ENCODE assay signal across 13 cellular contexts in the genomic region with DNA sequence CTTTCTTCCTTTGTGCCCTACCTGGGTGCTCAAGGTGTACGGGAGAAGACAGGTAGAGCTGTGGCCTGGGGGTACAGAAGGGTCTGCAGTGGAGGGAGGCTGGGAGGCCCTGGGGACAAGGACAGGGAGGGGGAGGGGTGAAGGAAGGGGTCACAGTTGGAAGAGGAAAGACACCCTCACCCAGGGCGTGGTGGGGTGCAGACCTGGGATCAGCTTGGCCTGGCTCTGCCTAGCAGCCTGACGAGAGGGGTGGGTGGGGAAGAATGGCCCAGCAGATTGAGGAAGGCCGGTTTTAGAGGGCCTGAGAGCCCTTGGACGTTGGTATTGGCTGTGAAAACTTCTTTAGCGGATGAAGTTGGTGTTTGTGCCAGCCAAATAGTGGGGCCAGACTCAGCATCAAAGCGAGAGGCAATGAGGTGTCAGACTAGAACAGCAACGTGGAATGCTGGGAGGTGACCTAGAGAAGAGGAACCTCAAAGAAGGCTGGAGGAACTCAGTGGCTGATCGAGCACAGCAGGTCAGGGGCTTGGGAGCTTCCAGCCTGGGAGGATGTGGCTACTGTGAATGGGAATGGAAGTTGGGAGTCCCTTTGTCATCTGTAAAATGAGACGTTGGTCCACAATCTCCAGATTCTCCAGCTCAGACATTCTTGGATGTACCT. TPM values are rescaled to one million over a fixed set of nuclear protein-coding genes. Genes with fewer than 3 reads are reported as not detected.
DNase-seq lines count a peak whose midpoint lies in the region; ATAC-seq and TF ChIP-seq lines count a peak whose summit lies in the region.
"Had no signal": no experiment of that assay in that cellular context is flagged by ENCODE, and none has a peak within 500 bp of the region (broad histone marks: within the 10 kb centered on the region; RNA-seq: fewer than 3 reads in every experiment).

No MANE protein-coding gene starts in this region.

- 82% methylated on average over 10 of the region's 10 CpGs for WGBS in esophagus muscularis mucosa
- 67 to 76% methylated on average over 10 of the region's 10 CpGs for WGBS in upper lobe of left lung, 2 donors

- TF ChIP-seq POLR2A in esophagus muscularis mucosa (IDR thresholded peaks at IDR 0.05; ENCODE audit: low read depth) (no peak), upper lobe of left lung (IDR thresholded peaks at IDR 0.05) (no peak)

- intact Hi-C loops in esophagus muscularis mucosa (cut with DNase I) = no loop called here

- H2AFZ ChIP-seq in parathyroid adenoma = no peak overlapping the region

- H3K36me3 ChIP-seq in esophagus muscularis mucosa = peaks cover 0 to 13% (median 12%) of the 10 kb centered on the region in 4 donors
- H3K36me3 ChIP-seq in parathyroid adenoma (ENCODE audit: control insufficient read depth, insufficient read depth, low read length) = no peaks in the 10 kb centered on the region
- peaks cover 0 to 10% (median 3%) of the 10 kb centered on the region in 4 donors for H3K36me3 ChIP-seq in upper lobe of left lung

- H3K9me3 ChIP-seq in esophagus muscularis mucosa = no peaks in the 10 kb centered on the region
- H3K9me3 ChIP-seq in parathyroid adenoma (ENCODE audit: control insufficient read depth, low read length) = no peaks in the 10 kb centered on the region
- H3K9me3 ChIP-seq in upper lobe of left lung = no peaks in the 10 kb centered on the region

- TF ChIP-seq EP300 in esophagus muscularis mucosa (IDR thresholded peaks at IDR 0.05) (no peak), upper lobe of left lung (IDR thresholded peaks at IDR 0.05) (no peak)

- DNase-seq in SKM-1 treated with dmso at 0.1 percent for 144 hours (lab: John Stamatoyannopoulos, UW; ENCODE audit: unreplicated experiment) = peak; percentile 42
- no peak for DNase-seq in SKM-1 (lab: John Stamatoyannopoulos, UW; ENCODE audit: unreplicated experiment)
- DNase-seq in esophagus muscularis mucosa (ENCODE audit: extremely low spot score) = no peak
- no peak for DNase-seq in upper lobe of left lung
- DNase-seq in activated effector memory CD4-positive, alpha-beta T cell treated with Interleukin-2 at 50 U/mL for 16 hours = no peak
- DNase-seq: 8988T; activated CD8-positive, alpha-beta memory T cell treated with anti-CD3 and anti-CD28 coated beads, Interleukin-2, amount 50 U/mL, for 4 hours; glutamatergic neuron; NCI-H1105 treated with DMSO at 0.1 percent for 48 hours; NCI-H524 treated with DMSO at 0.1 percent for 48 hours had no signal

- no peaks in the 10 kb centered on the region for H3K79me2 ChIP-seq in parathyroid adenoma

- H3K4me3 ChIP-seq in esophagus muscularis mucosa (no peak overlapping the region), parathyroid adenoma (ENCODE audit: low read depth, low read length) (no peak overlapping the region), upper lobe of left lung (no peak overlapping the region)

- TF ChIP-seq CTCF in esophagus muscularis mucosa (IDR thresholded peaks at IDR 0.05) (no peak), parathyroid adenoma (IDR thresholded peaks at IDR 0.05) (no peak), upper lobe of left lung (IDR thresholded peaks at IDR 0.05) (no peak)

- H3K27ac ChIP-seq in esophagus muscularis mucosa (replicated peaks in 1 of 4) (peak overlapping the region; percentile 81 to 90 (median 84)), parathyroid adenoma (peak overlapping the region; percentile 54), upper lobe of left lung (peak overlapping the region; percentile 58 to 88 (median 74))

- H3K4me1 ChIP-seq in esophagus muscularis mucosa = peaks cover 55 to 83% (median 79%) of the 10 kb centered on the region in 4 donors
- peaks cover 91% of the 10 kb centered on the region for H3K4me1 ChIP-seq in parathyroid adenoma
- H3K4me1 ChIP-seq in upper lobe of left lung = peaks cover 55 to 75% (median 64%) of the 10 kb centered on the region in 4 donors

- H3K27me3 ChIP-seq in esophagus muscularis mucosa (no peaks in the 10 kb centered on the region), parathyroid adenoma (ENCODE audit: control insufficient read depth, insufficient read depth, low read length) (no peaks in the 10 kb centered on the region), upper lobe of left lung (no peaks in the 10 kb centered on the region)

- no peak overlapping the region for H3K9ac ChIP-seq in parathyroid adenoma

- no peak overlapping the region for H3K4me2 ChIP-seq in parathyroid adenoma (ENCODE audit: low read length)

- ATAC-seq in upper lobe of left lung (ENCODE audit: low FRiP score in 2 of 2) = no peak
- ATAC-seq in HG02884 (IDR thresholded peaks at IDR 0.05; ENCODE audit: unreplicated experiment) = no peak
- no peak for ATAC-seq in GM21447 (IDR thresholded peaks at IDR 0.05; ENCODE audit: unreplicated experiment)

RNA-seq across cellular contexts. Expression of a gene that starts 18.1 kb away (rescaled TPM):
- total RNA-seq in esophagus muscularis mucosa (100 to 1,000 TPM; 103 to 170 (median 159) TPM), upper lobe of left lung (100 to 1,000 TPM; 162 to 279 (median 177) TPM)
